ENCODE assay signal across 23 cellular contexts in the genomic region with DNA sequence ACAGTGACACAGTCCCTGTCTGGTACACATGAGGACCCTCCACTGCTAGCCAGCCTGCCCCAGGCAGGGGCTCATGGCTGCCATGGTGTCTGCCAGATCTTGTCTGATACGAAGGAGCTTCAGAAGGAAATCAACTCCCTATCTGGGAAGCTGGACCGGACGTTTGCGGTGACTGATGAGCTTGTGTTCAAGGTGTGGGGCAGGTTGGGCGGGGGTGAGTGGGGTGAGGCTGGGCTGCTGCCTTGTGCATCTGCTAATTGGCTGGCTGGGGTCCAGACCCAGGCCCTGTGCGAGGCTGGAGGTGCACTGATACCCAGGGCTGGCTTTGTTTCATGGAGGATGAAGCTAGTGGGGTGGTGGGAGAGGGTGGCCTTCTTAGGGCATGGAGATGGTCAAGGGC. TPM values are rescaled to one million over a fixed set of nuclear protein-coding genes. Genes with fewer than 3 reads are reported as not detected.
A peak's percentile ranks its signal among the peaks of the same experiment; 100 is the strongest.
DNase-seq lines count a peak whose midpoint lies in the region; FAIRE-seq and TF ChIP-seq lines count a peak whose summit lies in the region.
"Had no signal": no experiment of that assay in that cellular context is flagged by ENCODE, and none has a peak within 500 bp of the region (broad histone marks: within the 10 kb centered on the region; RNA-seq: fewer than 3 reads in every experiment).

No MANE protein-coding gene starts in this region.

- intact Hi-C loops in activated naive CD4-positive, alpha-beta T cell treated with anti-CD3 and anti-CD28 coated beads for 36 hours (cut with micrococcal nuclease), result no loop called here
- intact Hi-C loops in kidney (cut with DNase I), result no loop called here

- H3K4me1 ChIP-seq in kidney (ENCODE audit: control insufficient read depth in 1 of 2, insufficient read depth in 1 of 2, low read depth in 1 of 2, low read length in 2 of 2), result no peaks in the 10 kb centered on the region
- H3K4me1 ChIP-seq: A549, BE2C, Caco-2 had no signal

- peaks cover 0 to 4% of the 10 kb centered on the region in 2 donors for H3K36me3 ChIP-seq in kidney (ENCODE audit: control insufficient read depth in 1 of 2, insufficient read depth in 2 of 2, low read length in 2 of 2)
- H3K36me3 ChIP-seq: BE2C had no signal

- H3K9me3 Mint-ChIP-seq in activated naive CD4-positive, alpha-beta T cell treated with anti-CD3 and anti-CD28 coated beads, Interleukin-2, amount 50 U/mL, for 24 hours, result no peaks in the 10 kb centered on the region
- no peaks in the 10 kb centered on the region for H3K9me3 Mint-ChIP-seq in activated naive CD4-positive, alpha-beta T cell treated with anti-CD3 and anti-CD28 coated beads for 36 hours
- H3K9me3 Mint-ChIP-seq in T-helper 2 cell treated with Interferon-gamma antibody and Interleukin-4, amounts not matched to agents 5 μg/mL and 100 μg/mL, for 36 hours, result no peaks in the 10 kb centered on the region

- peak overlapping the region; percentile 74 for H3K27ac Mint-ChIP-seq in activated naive CD4-positive, alpha-beta T cell treated with anti-CD3 and anti-CD28 coated beads, Interleukin-2, amount 50 U/mL, for 24 hours
- H3K27ac Mint-ChIP-seq in activated naive CD4-positive, alpha-beta T cell treated with anti-CD3 and anti-CD28 coated beads for 36 hours, result no peak overlapping the region
- H3K27ac Mint-ChIP-seq in T-helper 2 cell treated with Interferon-gamma antibody and Interleukin-4, amounts not matched to agents 5 μg/mL and 100 μg/mL, for 36 hours, result no peak overlapping the region

- peaks cover 2% of the 10 kb centered on the region for H3K4me1 Mint-ChIP-seq in activated naive CD4-positive, alpha-beta T cell treated with anti-CD3 and anti-CD28 coated beads, Interleukin-2, amount 50 U/mL, for 24 hours
- no peaks in the 10 kb centered on the region for H3K4me1 Mint-ChIP-seq in activated naive CD4-positive, alpha-beta T cell treated with anti-CD3 and anti-CD28 coated beads for 36 hours (ENCODE audit: low read depth)
- peaks cover 5% of the 10 kb centered on the region for H3K4me1 Mint-ChIP-seq in T-helper 2 cell treated with Interferon-gamma antibody and Interleukin-4, amounts not matched to agents 5 μg/mL and 100 μg/mL, for 36 hours (ENCODE audit: low read depth)

- no peaks in the 10 kb centered on the region for H3K9me3 ChIP-seq in kidney (ENCODE audit: control insufficient read depth in 1 of 2, low read length in 2 of 2)
- H3K9me3 ChIP-seq: A549; BE2C; BLaER1 treated with 17β-estradiol and CSF1 and Interleukin-3, amounts not matched to agents 10 nM and 100 nM; Caco-2 had no signal

- H3K9ac ChIP-seq in kidney (ENCODE audit: low read length in 2 of 2), result no peak overlapping the region
- H3K9ac ChIP-seq: BLaER1 treated with 17β-estradiol and CSF1 and Interleukin-3, amounts not matched to agents 10 nM and 100 nM had no signal

- no peak overlapping the region for H3K4me3 Mint-ChIP-seq in activated naive CD4-positive, alpha-beta T cell treated with anti-CD3 and anti-CD28 coated beads, Interleukin-2, amount 50 U/mL, for 24 hours
- no peak overlapping the region for H3K4me3 Mint-ChIP-seq in activated naive CD4-positive, alpha-beta T cell treated with anti-CD3 and anti-CD28 coated beads for 36 hours
- H3K4me3 Mint-ChIP-seq in T-helper 2 cell treated with Interferon-gamma antibody and Interleukin-4, amounts not matched to agents 5 μg/mL and 100 μg/mL, for 36 hours, result no peak overlapping the region
- H3K4me3 Mint-ChIP-seq: CD14-positive monocyte; CD4-positive, alpha-beta memory T cell had no signal

- no peak for DNase-seq in activated naive CD4-positive, alpha-beta T cell treated with anti-CD3 and anti-CD28 coated beads for 36 hours
- peak; percentile 46 for DNase-seq in activated CD4-positive, CD25-positive, alpha-beta regulatory T cell treated with anti-CD3 and anti-CD28 coated beads, Interleukin-2, amount 50 U/mL, for 72 hours
- DNase-seq in kidney, result peak; percentile 43
- no peak for DNase-seq in T-helper 2 cell treated with Interferon-gamma antibody and Interleukin-4, amounts not matched to agents 5 μg/mL and 100 μg/mL, for 36 hours (ENCODE audit: low spot score)
- no peak for DNase-seq in stimulated activated CD4-positive, alpha-beta T cell treated with anti-CD3 and anti-CD28 coated beads, Interleukin-4, amount 100 ng/mL, for 4 hours
- DNase-seq in activated CD8-positive, alpha-beta memory T cell treated with anti-CD3 and anti-CD28 coated beads, Interleukin-2, amount 50 U/mL, for 48 hours, result no peak
- DNase-seq: 8988T; ACHN; AML-193; Caco-2; CD4-positive, alpha-beta memory T cell; DMS153; DND-41; GOT3; HCEC 1CT had no signal

- no peak for FAIRE-seq in kidney (lab: Jason Lieb, UNC)
- FAIRE-seq: A549, G401.6, GM12892, H54 had no signal

- no peak overlapping the region for H3K27ac ChIP-seq in kidney (ENCODE audit: low read depth in 2 of 2, low read length in 2 of 2)
- H3K27ac ChIP-seq: A549; BLaER1 treated with 17β-estradiol and CSF1 and Interleukin-3, amounts not matched to agents 10 nM and 100 nM had no signal

- H3K27me3 Mint-ChIP-seq in activated naive CD4-positive, alpha-beta T cell treated with anti-CD3 and anti-CD28 coated beads, Interleukin-2, amount 50 U/mL, for 24 hours, result no peaks in the 10 kb centered on the region
- H3K27me3 Mint-ChIP-seq in activated naive CD4-positive, alpha-beta T cell treated with anti-CD3 and anti-CD28 coated beads for 36 hours (ENCODE audit: low read depth), result no peaks in the 10 kb centered on the region
- H3K27me3 Mint-ChIP-seq in T-helper 2 cell treated with Interferon-gamma antibody and Interleukin-4, amounts not matched to agents 5 μg/mL and 100 μg/mL, for 36 hours (ENCODE audit: low read depth), result no peaks in the 10 kb centered on the region
- H3K27me3 Mint-ChIP-seq: CD4-positive, alpha-beta memory T cell had no signal

- no peak for TF ChIP-seq CTCF in kidney (IDR thresholded peaks at IDR 0.05; ENCODE audit: borderline replicate concordance, extremely low read depth, insufficient read depth)

- H3K36me3 Mint-ChIP-seq in activated naive CD4-positive, alpha-beta T cell treated with anti-CD3 and anti-CD28 coated beads, Interleukin-2, amount 50 U/mL, for 24 hours, result peaks cover 9% of the 10 kb centered on the region
- peaks cover 7% of the 10 kb centered on the region for H3K36me3 Mint-ChIP-seq in activated naive CD4-positive, alpha-beta T cell treated with anti-CD3 and anti-CD28 coated beads for 36 hours (ENCODE audit: low read depth)
- peaks cover 35% of the 10 kb centered on the region for H3K36me3 Mint-ChIP-seq in T-helper 2 cell treated with Interferon-gamma antibody and Interleukin-4, amounts not matched to agents 5 μg/mL and 100 μg/mL, for 36 hours (ENCODE audit: low read depth)

- H3K4me3 ChIP-seq in kidney (ENCODE audit: low read length in 2 of 2), result no peak overlapping the region
- H3K4me3 ChIP-seq: A549; BLaER1 treated with 17β-estradiol and CSF1 and Interleukin-3, amounts not matched to agents 10 nM and 100 nM had no signal

- CTCF ChIA-PET in activated naive CD4-positive, alpha-beta T cell treated with anti-CD3 and anti-CD28 coated beads for 36 hours (lab: Charles Lee), result interaction anchor here (0.7 kb wide), 1 partner anchor 34 kb away, joined by 3 read pairs; no protein-coding TSS in a partner anchor

RNA-seq across cellular contexts. Expression of a gene that starts 13.8 kb away (rescaled TPM):
- total RNA-seq in activated naive CD4-positive, alpha-beta T cell treated with anti-CD3 and anti-CD28 coated beads for 36 hours, result 10 to 100 TPM; 16.4 to 18.5 TPM
- total RNA-seq in kidney, result 18.5 TPM
- 13.4 TPM for polyA plus RNA-seq in kidney (ENCODE audit: insufficient read depth, low read depth, low replicate concordance)

RNA-seq across cellular contexts. Expression of a gene that starts 15.4 kb away (rescaled TPM):
- 1 to 10 TPM; 7.1 to 7.5 TPM for total RNA-seq in activated naive CD4-positive, alpha-beta T cell treated with anti-CD3 and anti-CD28 coated beads for 36 hours
- total RNA-seq in kidney, result 2.0 TPM
- polyA plus RNA-seq in kidney (ENCODE audit: insufficient read depth, low read depth, low replicate concordance), result 0.45 TPM

RNA-seq across cellular contexts. Expression of a gene that starts 15.9 kb away (rescaled TPM):
- 1 to 10 TPM in 1 of 2 experiments, under 1 TPM in 1; 0.62 to 1.0 TPM for total RNA-seq in activated naive CD4-positive, alpha-beta T cell treated with anti-CD3 and anti-CD28 coated beads for 36 hours
- 0.25 TPM for total RNA-seq in kidney
- polyA plus RNA-seq in kidney (ENCODE audit: insufficient read depth, low read depth, low replicate concordance), result 0.15 TPM
- polyA plus RNA-seq: A549, CD14-positive monocyte had no signal

RNA-seq across cellular contexts. Expression of a gene that starts 20.5 kb away (rescaled TPM):
- 1 to 10 TPM; 2.4 to 3.4 TPM for total RNA-seq in activated naive CD4-positive, alpha-beta T cell treated with anti-CD3 and anti-CD28 coated beads for 36 hours
- 4.5 TPM for total RNA-seq in kidney
- polyA plus RNA-seq in kidney (ENCODE audit: insufficient read depth, low read depth, low replicate concordance), result 5.1 TPM

RNA-seq across cellular contexts. Expression of a gene that starts 49.1 kb away (rescaled TPM):
- 1 to 10 TPM; 2.5 to 2.6 TPM for total RNA-seq in activated naive CD4-positive, alpha-beta T cell treated with anti-CD3 and anti-CD28 coated beads for 36 hours
- 4.0 TPM for total RNA-seq in kidney
- polyA plus RNA-seq in kidney (ENCODE audit: insufficient read depth, low read depth, low replicate concordance), result 7.2 TPM

Comparison
In these comparisons a context has a peak if more than half of its experiments do, and no peak if none do; other contexts are left out.
1. DNase-seq: peak in activated CD4-positive, CD25-positive, alpha-beta regulatory T cell treated with anti-CD3 and anti-CD28 coated beads, Interleukin-2, amount 50 U/mL, for 72 hours (single experiment) and kidney (single experiment); none in activated naive CD4-positive, alpha-beta T cell treated with anti-CD3 and anti-CD28 coated beads for 36 hours (single experiment), T-helper 2 cell treated with Interferon-gamma antibody and Interleukin-4, amounts not matched to agents 5 μg/mL and 100 μg/mL, for 36 hours (single experiment), stimulated activated CD4-positive, alpha-beta T cell treated with anti-CD3 and anti-CD28 coated beads, Interleukin-4, amount 100 ng/mL, for 4 hours (0 of 2) and activated CD8-positive, alpha-beta memory T cell treated with anti-CD3 and anti-CD28 coated beads, Interleukin-2, amount 50 U/mL, for 48 hours (single experiment).